Comparison of ENCODE assay signal across 8 cellular contexts in genomic region chr3:156605686-156606605, GRCh38. TPM values are rescaled to one million over a fixed set of nuclear protein-coding genes. Genes with fewer than 3 reads are reported as not detected.
DNase-seq lines count a peak whose midpoint lies in the region; ATAC-seq and TF ChIP-seq lines count a peak whose summit lies in the region.

No MANE protein-coding gene starts in this region.

- no peaks in the 10 kb centered on the region for H3K27me3 ChIP-seq in cardiac muscle cell

- intact Hi-C loops in activated T-helper 2 cell treated with anti-CD3 and anti-CD28 coated beads, Interferon-gamma antibody, Interleukin-2, Interleukin-4, amounts not matched to agents 10 μg/mL and 5 μg/mL and 100 μg/mL, durations not matched to agents 14 hours and 24 hours and 36 hours (cut with micrococcal nuclease) = loop anchor here (2.0 to 5.0 kb wide), 3 partner anchors 37 to 531 kb away; partner anchors contain the start of gene SSR3

- peaks cover 23% of the 10 kb centered on the region for H3K4me1 ChIP-seq in cardiac muscle cell (ENCODE audit: low read depth)

- H3K9me3 ChIP-seq in cardiac muscle cell (ENCODE audit: low read depth) = no peaks in the 10 kb centered on the region

- H3K4me3 Mint-ChIP-seq in activated T-helper 2 cell treated with anti-CD3 and anti-CD28 coated beads, Interferon-gamma antibody, Interleukin-2, Interleukin-4, amounts not matched to agents 10 μg/mL and 5 μg/mL and 100 μg/mL, durations not matched to agents 14 hours and 24 hours and 36 hours (ENCODE audit: low read depth) = peak overlapping the region; percentile 73
- H3K4me3 Mint-ChIP-seq in osteocyte (ENCODE audit: unreplicated experiment) = peak overlapping the region; percentile 69

- H3K4me3 ChIP-seq in cardiac muscle cell = peak overlapping the region; percentile 16

- ATAC-seq in GM18502 (IDR thresholded peaks at IDR 0.05; ENCODE audit: poor library complexity, unreplicated experiment) (peak; percentile 51), HG03460 (IDR thresholded peaks at IDR 0.05; ENCODE audit: unreplicated experiment) (peak; percentile 39), GM21390 (IDR thresholded peaks at IDR 0.05; ENCODE audit: unreplicated experiment) (no peak)

- H3K4me1 Mint-ChIP-seq in activated T-helper 2 cell treated with anti-CD3 and anti-CD28 coated beads, Interferon-gamma antibody, Interleukin-2, Interleukin-4, amounts not matched to agents 10 μg/mL and 5 μg/mL and 100 μg/mL, durations not matched to agents 14 hours and 24 hours and 36 hours (ENCODE audit: low read depth) = peaks cover 41% of the 10 kb centered on the region
- peaks cover 29% of the 10 kb centered on the region for H3K4me1 Mint-ChIP-seq in osteocyte (ENCODE audit: unreplicated experiment)

- DNase-seq in activated T-helper 2 cell treated with anti-CD3 and anti-CD28 coated beads, Interferon-gamma antibody, Interleukin-2, Interleukin-4, amounts not matched to agents 10 μg/mL and 5 μg/mL and 100 μg/mL, durations not matched to agents 14 hours and 24 hours and 36 hours (ENCODE audit: low spot score) = no peak
- peak; percentile 82 to 87 for DNase-seq in cardiac muscle cell (ENCODE audit: low read depth in 1 of 2, low spot score in 1 of 2)
- DNase-seq in osteocyte (ENCODE audit: extremely low spot score, unreplicated experiment) = no peak
- DNase-seq in NCI-H1436 treated with DMSO at 0.1 percent for 48 hours (lab: John Stamatoyannopoulos, UW) = no peak
- DNase-seq in effector CD4-positive, alpha-beta T cell = no peak

- H3K27ac Mint-ChIP-seq in activated T-helper 2 cell treated with anti-CD3 and anti-CD28 coated beads, Interferon-gamma antibody, Interleukin-2, Interleukin-4, amounts not matched to agents 10 μg/mL and 5 μg/mL and 100 μg/mL, durations not matched to agents 14 hours and 24 hours and 36 hours = no peak overlapping the region
- peak overlapping the region; percentile 89 for H3K27ac Mint-ChIP-seq in osteocyte (ENCODE audit: unreplicated experiment)

- no peaks in the 10 kb centered on the region for H3K36me3 Mint-ChIP-seq in activated T-helper 2 cell treated with anti-CD3 and anti-CD28 coated beads, Interferon-gamma antibody, Interleukin-2, Interleukin-4, amounts not matched to agents 10 μg/mL and 5 μg/mL and 100 μg/mL, durations not matched to agents 14 hours and 24 hours and 36 hours (ENCODE audit: low read depth)
- no peaks in the 10 kb centered on the region for H3K36me3 Mint-ChIP-seq in osteocyte (ENCODE audit: unreplicated experiment)

- TF ChIP-seq CTCF in cardiac muscle cell (IDR thresholded peaks at IDR 0.05; ENCODE audit: low read depth, low read length) (no peak), osteocyte (IDR thresholded peaks at IDR 0.05) (no peak)

- peaks cover 7% of the 10 kb centered on the region for H3K27me3 Mint-ChIP-seq in activated T-helper 2 cell treated with anti-CD3 and anti-CD28 coated beads, Interferon-gamma antibody, Interleukin-2, Interleukin-4, amounts not matched to agents 10 μg/mL and 5 μg/mL and 100 μg/mL, durations not matched to agents 14 hours and 24 hours and 36 hours (ENCODE audit: low read depth)
- H3K27me3 Mint-ChIP-seq in osteocyte (ENCODE audit: unreplicated experiment) = no peaks in the 10 kb centered on the region

- H3K36me3 ChIP-seq in cardiac muscle cell = no peaks in the 10 kb centered on the region

- H3K9me3 Mint-ChIP-seq in activated T-helper 2 cell treated with anti-CD3 and anti-CD28 coated beads, Interferon-gamma antibody, Interleukin-2, Interleukin-4, amounts not matched to agents 10 μg/mL and 5 μg/mL and 100 μg/mL, durations not matched to agents 14 hours and 24 hours and 36 hours = no peaks in the 10 kb centered on the region
- no peaks in the 10 kb centered on the region for H3K9me3 Mint-ChIP-seq in osteocyte (ENCODE audit: unreplicated experiment)

- H3K27ac ChIP-seq in cardiac muscle cell = peak overlapping the region; percentile 96

RNA-seq across cellular contexts. Expression of gene SSR3, which starts 51.0 kb away (rescaled TPM):
- total RNA-seq in activated T-helper 2 cell treated with anti-CD3 and anti-CD28 coated beads, Interferon-gamma antibody, Interleukin-2, Interleukin-4, amounts not matched to agents 10 μg/mL and 5 μg/mL and 100 μg/mL, durations not matched to agents 14 hours and 24 hours and 36 hours = 193 and 197 TPM in 2 replicates
- total RNA-seq in cardiac muscle cell (90.9 and 143 TPM in 2 replicates), osteocyte (207 and 208 TPM in 2 replicates)
- polyA plus RNA-seq in cardiac muscle cell = 202 and 266 TPM in 2 replicates

Comparison
In these comparisons a context has a peak if more than half of its experiments do, and no peak if none do; other contexts are left out.
1. DNase-seq: peak in cardiac muscle cell (2 of 2); none in activated T-helper 2 cell treated with anti-CD3 and anti-CD28 coated beads, Interferon-gamma antibody, Interleukin-2, Interleukin-4, amounts not matched to agents 10 μg/mL and 5 μg/mL and 100 μg/mL, durations not matched to agents 14 hours and 24 hours and 36 hours (single experiment), osteocyte (single experiment), NCI-H1436 treated with DMSO at 0.1 percent for 48 hours (single experiment) and effector CD4-positive, alpha-beta T cell (single experiment).